9 cellular contexts compared by ENCODE assay signal in the genomic region with DNA sequence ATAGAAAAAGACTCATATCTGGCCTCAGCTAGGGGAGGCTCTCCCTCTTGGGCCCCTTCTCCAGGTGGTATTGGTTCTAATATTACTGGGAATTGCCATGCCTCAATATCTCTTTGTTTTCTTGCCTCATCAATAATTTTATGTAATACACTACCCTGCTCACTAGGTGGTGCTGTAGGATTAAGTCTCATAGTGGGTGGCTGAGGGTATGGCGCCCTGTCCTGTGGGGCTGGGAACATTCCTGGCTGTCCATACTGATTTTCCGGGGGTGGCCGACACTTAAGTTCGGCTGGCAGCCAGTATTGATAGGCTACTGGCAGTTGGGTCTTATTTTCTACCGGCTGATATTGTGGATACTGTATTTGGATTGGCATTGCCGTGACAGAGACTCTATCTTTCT. TPM values are rescaled to one million over a fixed set of nuclear protein-coding genes. Genes with fewer than 3 reads are reported as not detected.
DNase-seq lines count a peak whose midpoint lies in the region; ATAC-seq and TF ChIP-seq lines count a peak whose summit lies in the region.
"Had no signal": no experiment of that assay in that cellular context is flagged by ENCODE, and none has a peak within 500 bp of the region (broad histone marks: within the 10 kb centered on the region; RNA-seq: fewer than 3 reads in every experiment).

No MANE protein-coding gene starts in this region.

- H3K4me2 ChIP-seq in smooth muscle cell: no peak overlapping the region

- WGBS in smooth muscle cell (ENCODE audit: low lambda C conversion rate): 88% methylated on average over 6 of the region's 6 CpGs

- peak; percentile 41 for TF ChIP-seq CTCF in smooth muscle cell (IDR thresholded peaks at IDR 0.05; ENCODE audit: borderline replicate concordance, insufficient read depth, poor library complexity, severe bottlenecking)

- H3F3A ChIP-seq in smooth muscle cell (ENCODE audit: low read depth): no peaks in the 10 kb centered on the region

- H3K4me1 Mint-ChIP-seq in activated CD4-positive, alpha-beta T cell treated with anti-CD3 and anti-CD28 coated beads, Interleukin-2, amount 10 ng/mL, durations not matched to agents 24 days and 14 days: no peaks in the 10 kb centered on the region

- ATAC-seq in GM21528 (IDR thresholded peaks at IDR 0.05; ENCODE audit: low FRiP score, unreplicated experiment) (no peak), HG02763 (IDR thresholded peaks at IDR 0.05; ENCODE audit: unreplicated experiment) (no peak)

- peaks cover 13% of the 10 kb centered on the region for H3K9me3 ChIP-seq in smooth muscle cell (replicated peaks; ENCODE audit: low read depth)

- H3K27ac ChIP-seq in smooth muscle cell (ENCODE audit: low read depth): no peak overlapping the region
- H3K27ac ChIP-seq: skin epidermis had no signal

- no peaks in the 10 kb centered on the region for H3K4me1 ChIP-seq in smooth muscle cell (ENCODE audit: low read depth)

- intact Hi-C loops in activated CD4-positive, alpha-beta T cell treated with anti-CD3 and anti-CD28 coated beads, Interleukin-2, amount 10 ng/mL, durations not matched to agents 24 days and 14 days (cut with micrococcal nuclease): loop anchor here (1.0 kb wide), 1 partner anchor 31 kb away; no protein-coding TSS in a partner anchor

- peaks cover 15% of the 10 kb centered on the region for H3K9me3 Mint-ChIP-seq in activated CD4-positive, alpha-beta T cell treated with anti-CD3 and anti-CD28 coated beads, Interleukin-2, amount 10 ng/mL, durations not matched to agents 24 days and 14 days

- peaks cover 36% of the 10 kb centered on the region for H3K36me3 ChIP-seq in smooth muscle cell (ENCODE audit: low read depth)

- H3K27ac Mint-ChIP-seq in activated CD4-positive, alpha-beta T cell treated with anti-CD3 and anti-CD28 coated beads, Interleukin-2, amount 10 ng/mL, durations not matched to agents 24 days and 14 days: no peak overlapping the region

- H2AFZ ChIP-seq in smooth muscle cell (ENCODE audit: low read depth): no peak overlapping the region

- no peak overlapping the region for H3K4me3 ChIP-seq in smooth muscle cell
- H3K4me3 ChIP-seq: skin epidermis had no signal

- H3K27me3 ChIP-seq in smooth muscle cell (ENCODE audit: low read depth): no peaks in the 10 kb centered on the region

- no peak overlapping the region for H3K9ac ChIP-seq in smooth muscle cell (ENCODE audit: low read depth)

- no peak overlapping the region for H3K4me3 Mint-ChIP-seq in activated CD4-positive, alpha-beta T cell treated with anti-CD3 and anti-CD28 coated beads, Interleukin-2, amount 10 ng/mL, durations not matched to agents 24 days and 14 days

- H4K20me1 ChIP-seq in smooth muscle cell (ENCODE audit: low read depth): no peaks in the 10 kb centered on the region

- peak; percentile 65 for DNase-seq in activated CD4-positive, alpha-beta T cell treated with anti-CD3 and anti-CD28 coated beads, Interleukin-2, amount 10 ng/mL, durations not matched to agents 24 days and 14 days
- DNase-seq in activated CD4-positive, alpha-beta T cell treated with anti-CD3 and anti-CD28 coated beads, Interleukin-2, amount 50 U/mL, for 48 hours: no peak
- peak; percentile 11 to 46 for DNase-seq in NCI-H1930 (lab: John Stamatoyannopoulos, UW)
- DNase-seq in dermis blood vessel endothelial cell: peak; percentile 58
- no peak for DNase-seq in smooth muscle cell (lab: John Stamatoyannopoulos, UW; ENCODE audit: unreplicated experiment)
- no peak for DNase-seq in activated CD4-positive, CD25-positive, alpha-beta regulatory T cell (lab: John Stamatoyannopoulos, UW)

- no peaks in the 10 kb centered on the region for H3K79me2 ChIP-seq in smooth muscle cell (ENCODE audit: low read depth)

- H3K36me3 Mint-ChIP-seq in activated CD4-positive, alpha-beta T cell treated with anti-CD3 and anti-CD28 coated beads, Interleukin-2, amount 10 ng/mL, durations not matched to agents 24 days and 14 days (ENCODE audit: low read depth): peaks cover 83% of the 10 kb centered on the region

- H3K27me3 Mint-ChIP-seq in activated CD4-positive, alpha-beta T cell treated with anti-CD3 and anti-CD28 coated beads, Interleukin-2, amount 10 ng/mL, durations not matched to agents 24 days and 14 days: no peaks in the 10 kb centered on the region

RNA-seq across cellular contexts. Expression of a gene that starts 9.0 kb away (rescaled TPM):
- total RNA-seq in activated CD4-positive, alpha-beta T cell treated with anti-CD3 and anti-CD28 coated beads, Interleukin-2, amount 10 ng/mL, durations not matched to agents 24 days and 14 days: 1.2 and 2.2 TPM in 2 replicates
- total RNA-seq in dermis blood vessel endothelial cell: 0.74 and 2.0 TPM in 2 replicates
- 0.40 and 0.54 TPM in 2 replicates for total RNA-seq in smooth muscle cell
- not detected in 2 replicates for polyA plus RNA-seq in smooth muscle cell

RNA-seq across cellular contexts. Expression of a gene that starts 16.8 kb away (rescaled TPM):
- 264 and 266 TPM in 2 replicates for total RNA-seq in activated CD4-positive, alpha-beta T cell treated with anti-CD3 and anti-CD28 coated beads, Interleukin-2, amount 10 ng/mL, durations not matched to agents 24 days and 14 days
- total RNA-seq in dermis blood vessel endothelial cell (152 and 197 TPM in 2 replicates), smooth muscle cell (178 and 255 TPM in 2 replicates)
- polyA plus RNA-seq in smooth muscle cell: 202 and 225 TPM in 2 replicates

RNA-seq across cellular contexts. Expression of a gene that starts 21.5 kb away (rescaled TPM):
- total RNA-seq in activated CD4-positive, alpha-beta T cell treated with anti-CD3 and anti-CD28 coated beads, Interleukin-2, amount 10 ng/mL, durations not matched to agents 24 days and 14 days: 1.0 TPM in 2 replicates
- total RNA-seq in dermis blood vessel endothelial cell: 0.42 and 0.68 TPM in 2 replicates
- 1.1 and 1.3 TPM in 2 replicates for total RNA-seq in smooth muscle cell
- polyA plus RNA-seq in smooth muscle cell: 0.52 TPM in 1 of 2 replicates, not detected in the other

RNA-seq across cellular contexts. Expression of a gene that starts 35.1 kb away (rescaled TPM):
- 0.89 and 1.0 TPM in 2 replicates for total RNA-seq in activated CD4-positive, alpha-beta T cell treated with anti-CD3 and anti-CD28 coated beads, Interleukin-2, amount 10 ng/mL, durations not matched to agents 24 days and 14 days
- total RNA-seq in dermis blood vessel endothelial cell (0.47 and 0.68 TPM in 2 replicates), smooth muscle cell (0.36 and 3.1 TPM in 2 replicates)
- polyA plus RNA-seq in smooth muscle cell: not detected in 2 replicates

RNA-seq across cellular contexts. Expression of a gene that starts 46.8 kb away (rescaled TPM):
- total RNA-seq in activated CD4-positive, alpha-beta T cell treated with anti-CD3 and anti-CD28 coated beads, Interleukin-2, amount 10 ng/mL, durations not matched to agents 24 days and 14 days: not detected in 2 replicates
- total RNA-seq in dermis blood vessel endothelial cell (not detected in 2 replicates), smooth muscle cell (not detected in 2 replicates)
- not detected in 2 replicates for polyA plus RNA-seq in smooth muscle cell

Comparison
In these comparisons a context has a peak if more than half of its experiments do, and no peak if none do; other contexts are left out.
1. DNase-seq: peak in activated CD4-positive, alpha-beta T cell treated with anti-CD3 and anti-CD28 coated beads, Interleukin-2, amount 10 ng/mL, durations not matched to agents 24 days and 14 days (single experiment), NCI-H1930 (2 of 2) and dermis blood vessel endothelial cell (single experiment); none in activated CD4-positive, alpha-beta T cell treated with anti-CD3 and anti-CD28 coated beads, Interleukin-2, amount 50 U/mL, for 48 hours (0 of 2), smooth muscle cell (single experiment) and activated CD4-positive, CD25-positive, alpha-beta regulatory T cell (0 of 4).